Comparison of ENCODE assay signal across 8 cellular contexts in the genomic region with DNA sequence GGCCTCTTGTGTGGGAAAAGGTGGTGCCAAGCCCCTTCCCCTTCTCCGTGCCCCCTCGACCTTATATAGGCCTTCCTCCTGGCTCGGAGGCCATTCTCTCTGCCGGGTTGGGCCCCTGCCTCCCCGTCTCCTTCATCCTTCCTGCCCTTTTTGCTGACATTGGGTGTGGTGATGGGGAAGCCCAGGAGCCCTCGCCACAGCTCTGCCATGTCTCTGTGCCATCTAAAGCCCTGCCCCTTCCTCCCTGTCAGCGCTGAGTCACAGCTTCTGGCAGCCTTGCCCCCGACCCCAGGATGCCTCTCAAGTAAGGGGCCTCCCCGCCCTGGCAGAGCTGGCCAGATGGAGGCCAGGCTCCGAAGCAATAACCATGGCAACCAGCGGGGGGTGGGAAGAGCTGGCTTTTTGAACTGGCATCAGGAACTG. TPM values are rescaled to one million over a fixed set of nuclear protein-coding genes. Genes with fewer than 3 reads are reported as not detected.
DNase-seq lines count a peak whose midpoint lies in the region; ATAC-seq and TF ChIP-seq lines count a peak whose summit lies in the region.

No MANE protein-coding gene starts in this region.

- H3K4me1 Mint-ChIP-seq in Calu3 (ENCODE audit: low read depth, unreplicated experiment) = peaks cover 48% of the 10 kb centered on the region
- H3K4me1 Mint-ChIP-seq in activated T-helper 2 cell treated with anti-CD3 and anti-CD28 coated beads, Interferon-gamma antibody, Interleukin-2, Interleukin-4, amounts not matched to agents 10 μg/mL and 5 μg/mL and 100 μg/mL, durations not matched to agents 14 hours and 24 hours and 36 hours (ENCODE audit: low read depth) = peaks cover 28% of the 10 kb centered on the region

- no peaks in the 10 kb centered on the region for H3K9me3 ChIP-seq in HCT116 (ENCODE audit: control insufficient read depth in 1 of 2, insufficient read depth in 1 of 2, low read depth in 1 of 2, low read length in 2 of 2)
- H3K9me3 ChIP-seq in RWPE2 (ENCODE audit: severe bottlenecking) = no peaks in the 10 kb centered on the region
- H3K9me3 ChIP-seq in gastrocnemius medialis = no peaks in the 10 kb centered on the region

- no peak overlapping the region for H3K4me3 Mint-ChIP-seq in Calu3 (ENCODE audit: low read depth, unreplicated experiment)
- H3K4me3 Mint-ChIP-seq in activated T-helper 2 cell treated with anti-CD3 and anti-CD28 coated beads, Interferon-gamma antibody, Interleukin-2, Interleukin-4, amounts not matched to agents 10 μg/mL and 5 μg/mL and 100 μg/mL, durations not matched to agents 14 hours and 24 hours and 36 hours (ENCODE audit: low read depth) = peak overlapping the region; percentile 52

- no peak for TF ChIP-seq CTCF in Calu3 (IDR thresholded peaks at IDR 0.05; ENCODE audit: unreplicated experiment)
- 0 out of 6 replicates have a peak, but pooled peaks of 1 of the 3 experiments have one; percentile 10 for TF ChIP-seq CTCF in HCT116 (IDR thresholded peaks at IDR 0.05 in 2 of 3, conservative IDR thresholded peaks at IDR 0.05 in 1 of 3; ENCODE audit: borderline replicate concordance in 1 of 3, insufficient read depth in 1 of 3, low read depth in 2 of 3, low read length in 2 of 3)
- no peak for TF ChIP-seq CTCF in RWPE2 (IDR thresholded peaks at IDR 0.05; ENCODE audit: poor library complexity, severe bottlenecking)
- TF ChIP-seq CTCF in gastrocnemius medialis (IDR thresholded peaks at IDR 0.05 in 4 of 5, conservative IDR thresholded peaks at IDR 0.05 in 1 of 5) = no peak

- H4K20me1 ChIP-seq in HCT116 (ENCODE audit: insufficient read depth) = no peaks in the 10 kb centered on the region

- H3K27me3 Mint-ChIP-seq in Calu3 (ENCODE audit: unreplicated experiment) = no peaks in the 10 kb centered on the region
- H3K27me3 Mint-ChIP-seq in activated T-helper 2 cell treated with anti-CD3 and anti-CD28 coated beads, Interferon-gamma antibody, Interleukin-2, Interleukin-4, amounts not matched to agents 10 μg/mL and 5 μg/mL and 100 μg/mL, durations not matched to agents 14 hours and 24 hours and 36 hours (ENCODE audit: low read depth) = no peaks in the 10 kb centered on the region

- H3K4me3 ChIP-seq in HCT116 (replicated peaks in 1 of 2; ENCODE audit: low read depth in 1 of 2, low read length in 2 of 2) (no peak overlapping the region), RWPE2 (ENCODE audit: severe bottlenecking) (no peak overlapping the region), gastrocnemius medialis (no peak overlapping the region)

- H3K4me1 ChIP-seq in HCT116 (ENCODE audit: control insufficient read depth in 1 of 2, insufficient read depth in 2 of 2, low read length in 2 of 2) = peaks cover 14 to 32% of the 10 kb centered on the region in 2 experiments
- peaks cover 44% of the 10 kb centered on the region for H3K4me1 ChIP-seq in RWPE2 (ENCODE audit: insufficient read depth, poor library complexity, severe bottlenecking)
- peaks cover 27 to 35% of the 10 kb centered on the region in 2 donors for H3K4me1 ChIP-seq in gastrocnemius medialis

- no peak overlapping the region for H2AFZ ChIP-seq in HCT116 (ENCODE audit: low read depth, low read length, poor library complexity, severe bottlenecking)

- DNase-seq in Calu3 = peak; percentile 96
- DNase-seq in HCT116 (ENCODE audit: low read depth, low spot score) = peak; percentile 33
- DNase-seq in RWPE2 (ENCODE audit: low spot score) = peak; percentile 97
- peak; percentile 61 for DNase-seq in activated T-helper 2 cell treated with anti-CD3 and anti-CD28 coated beads, Interferon-gamma antibody, Interleukin-2, Interleukin-4, amounts not matched to agents 10 μg/mL and 5 μg/mL and 100 μg/mL, durations not matched to agents 14 hours and 24 hours and 36 hours (ENCODE audit: low spot score)
- DNase-seq in foreskin melanocyte = peak; percentile 28
- peak in 1 of 2 donors; percentile 40 for DNase-seq in gastrocnemius medialis

- TF ChIP-seq RAD21 in HCT116 (IDR thresholded peaks at IDR 0.05; ENCODE audit: low read depth) = no peak

- intact Hi-C loops in Calu3 (cut with micrococcal nuclease; ENCODE audit: unreplicated experiment) (no loop called here), HCT116 (cut with micrococcal nuclease) (no loop called here), gastrocnemius medialis (cut with DNase I; ENCODE audit: low total_unique reads) (no loop called here)
- intact Hi-C loops in activated T-helper 2 cell treated with anti-CD3 and anti-CD28 coated beads, Interferon-gamma antibody, Interleukin-2, Interleukin-4, amounts not matched to agents 10 μg/mL and 5 μg/mL and 100 μg/mL, durations not matched to agents 14 hours and 24 hours and 36 hours (cut with micrococcal nuclease) = loop anchor here (2.0 kb wide), 1 partner anchor 29 kb away; no protein-coding TSS in a partner anchor

- H3K4me2 ChIP-seq in HCT116 (ENCODE audit: low read length) = peak overlapping the region; percentile 56

- peak; percentile 75 for ATAC-seq in HCT116
- ATAC-seq in RWPE2 (ENCODE audit: low read depth) = peak; percentile 79
- ATAC-seq in gastrocnemius medialis = no peak
- no peak for ATAC-seq in HG03196 (IDR thresholded peaks at IDR 0.05; ENCODE audit: unreplicated experiment)
- no peak for ATAC-seq in HG02884 (IDR thresholded peaks at IDR 0.05; ENCODE audit: unreplicated experiment)

- no peak overlapping the region for H3K9ac ChIP-seq in HCT116 (ENCODE audit: low read length)

- TF ChIP-seq POLR2A in HCT116 (IDR thresholded peaks at IDR 0.05; ENCODE audit: borderline replicate concordance, extremely low read depth, insufficient read depth, insufficient read length) = no peak
- TF ChIP-seq POLR2A in gastrocnemius medialis (IDR thresholded peaks at IDR 0.05) = no peak

- no peaks in the 10 kb centered on the region for H3K27me3 ChIP-seq in HCT116 (ENCODE audit: insufficient read depth, low read length)
- H3K27me3 ChIP-seq in RWPE2 (ENCODE audit: insufficient read depth, poor library complexity, severe bottlenecking) = no peaks in the 10 kb centered on the region
- no peaks in the 10 kb centered on the region for H3K27me3 ChIP-seq in gastrocnemius medialis

- H3K9me2 ChIP-seq in HCT116 (ENCODE audit: insufficient read depth) = no peaks in the 10 kb centered on the region

- no peaks in the 10 kb centered on the region for H3K79me2 ChIP-seq in HCT116 (ENCODE audit: insufficient read depth, low read length)

- BruUV-seq in Calu3 (replicated peaks; lab: Mats Ljungman, UMichigan) = no TSS peak
- BruUV-seq in HCT116 (replicated peaks; lab: Mats Ljungman, UMichigan) = no TSS peak

- POLR2A ChIA-PET in HCT116 (lab: Charles Lee) = interaction anchor here (1.1 kb wide), 1 partner anchor 44 kb away, joined by 4 read pairs; no protein-coding TSS in a partner anchor

- H3K36me3 ChIP-seq in HCT116 (ENCODE audit: control insufficient read depth in 1 of 2, insufficient read depth in 2 of 2, low read length in 2 of 2) (peaks cover 0 to 10% of the 10 kb centered on the region in 2 experiments; a peak in 1 of 4 replicates), RWPE2 (ENCODE audit: low read depth) (peaks cover 71% of the 10 kb centered on the region), gastrocnemius medialis (peaks cover 0 to 12% of the 10 kb centered on the region in 2 donors)

- H3K27ac Mint-ChIP-seq in Calu3 (ENCODE audit: unreplicated experiment) = peak overlapping the region; percentile 71
- peak overlapping the region; percentile 95 for H3K27ac Mint-ChIP-seq in activated T-helper 2 cell treated with anti-CD3 and anti-CD28 coated beads, Interferon-gamma antibody, Interleukin-2, Interleukin-4, amounts not matched to agents 10 μg/mL and 5 μg/mL and 100 μg/mL, durations not matched to agents 14 hours and 24 hours and 36 hours

- in situ Hi-C loops in gastrocnemius medialis (cut with MboI; ENCODE audit: low sequenced_read_pairs in 4 of 4) = no loop called here

- CTCF ChIA-PET in Calu3 (lab: Charles Lee) (interaction anchor here (0.5 to 1.6 kb wide), 8 partner anchors 13 to 502 kb away, joined by 3 to 10 read pairs (median 3); partner anchors contain the start of gene CDKN2AIPNL), HCT116 (lab: Charles Lee) (interaction anchor here (1.2 kb wide), 1 partner anchor 31 kb away, joined by 7 read pairs; no protein-coding TSS in a partner anchor)

- RAD21 ChIA-PET in HCT116 (lab: Charles Lee; ENCODE audit: low non-redundant PET in 1 of 2, low total read pairs in 2 of 2, uncharacterized antibody in 2 of 2, unreplicated experiment in 2 of 2) = no interaction called here

- peaks cover 59% of the 10 kb centered on the region for H3K36me3 Mint-ChIP-seq in Calu3 (ENCODE audit: insufficient read depth, unreplicated experiment)
- peaks cover 69% of the 10 kb centered on the region for H3K36me3 Mint-ChIP-seq in activated T-helper 2 cell treated with anti-CD3 and anti-CD28 coated beads, Interferon-gamma antibody, Interleukin-2, Interleukin-4, amounts not matched to agents 10 μg/mL and 5 μg/mL and 100 μg/mL, durations not matched to agents 14 hours and 24 hours and 36 hours (ENCODE audit: low read depth)

- no peaks in the 10 kb centered on the region for H3K9me3 Mint-ChIP-seq in Calu3 (ENCODE audit: low read depth, unreplicated experiment)
- no peaks in the 10 kb centered on the region for H3K9me3 Mint-ChIP-seq in activated T-helper 2 cell treated with anti-CD3 and anti-CD28 coated beads, Interferon-gamma antibody, Interleukin-2, Interleukin-4, amounts not matched to agents 10 μg/mL and 5 μg/mL and 100 μg/mL, durations not matched to agents 14 hours and 24 hours and 36 hours

- H3K27ac ChIP-seq in HCT116 (ENCODE audit: low read depth, low read length) = peak overlapping the region; percentile 37
- H3K27ac ChIP-seq in RWPE2 (ENCODE audit: poor library complexity, severe bottlenecking) = peak overlapping the region; percentile 83
- H3K27ac ChIP-seq in gastrocnemius medialis = peak overlapping the region in 3 of 4 donors; percentile 57 to 83 (median 65)

TF ChIP-seq in HCT116, 20 proteins besides CTCF, POLR2A, EP300 and RAD21 (continues in another document):
- TF ChIP-seq YY1 (IDR thresholded peaks at IDR 0.05; ENCODE audit: extremely low read depth, insufficient replicate concordance, low read depth, low read length) = no peak
- TF ChIP-seq JUND (IDR thresholded peaks at IDR 0.05) = no peak
- no peak for TF ChIP-seq ELF1 (IDR thresholded peaks at IDR 0.05; ENCODE audit: borderline replicate concordance, low read depth)
- no peak for TF ChIP-seq SIN3A (IDR thresholded peaks at IDR 0.05; ENCODE audit: low read depth)

RNA-seq across cellular contexts. Expression of gene JADE2, which starts 30.4 kb away (rescaled TPM):
- total RNA-seq in Calu3 (2022) (93.4 and 128 TPM in 2 replicates), HCT116 (2021; ENCODE audit: unreplicated experiment) (39.9 TPM), gastrocnemius medialis (10 to 100 TPM; 17.3 to 44.5 (median 19.8) TPM)
- polyA plus RNA-seq in HCT116 (2012) = 21.7 and 23.3 TPM in 2 replicates
- 76.8 and 81.2 TPM in 2 replicates for total RNA-seq in activated T-helper 2 cell treated with anti-CD3 and anti-CD28 coated beads, Interferon-gamma antibody, Interleukin-2, Interleukin-4, amounts not matched to agents 10 μg/mL and 5 μg/mL and 100 μg/mL, durations not matched to agents 14 hours and 24 hours and 36 hours

Comparison
In these comparisons a context has a peak if more than half of its experiments do, and no peak if none do; other contexts are left out.
1. ATAC-seq: peak in HCT116 (single experiment) and RWPE2 (single experiment); none in gastrocnemius medialis (0 of 2), HG03196 (single experiment) and HG02884 (single experiment).
2. Peak in every context shown above with its lines, with median percentiles within 50 percentile points of each other: H3K27ac ChIP-seq.